ENCODE assay signal across 8 cellular contexts in the genomic region with DNA sequence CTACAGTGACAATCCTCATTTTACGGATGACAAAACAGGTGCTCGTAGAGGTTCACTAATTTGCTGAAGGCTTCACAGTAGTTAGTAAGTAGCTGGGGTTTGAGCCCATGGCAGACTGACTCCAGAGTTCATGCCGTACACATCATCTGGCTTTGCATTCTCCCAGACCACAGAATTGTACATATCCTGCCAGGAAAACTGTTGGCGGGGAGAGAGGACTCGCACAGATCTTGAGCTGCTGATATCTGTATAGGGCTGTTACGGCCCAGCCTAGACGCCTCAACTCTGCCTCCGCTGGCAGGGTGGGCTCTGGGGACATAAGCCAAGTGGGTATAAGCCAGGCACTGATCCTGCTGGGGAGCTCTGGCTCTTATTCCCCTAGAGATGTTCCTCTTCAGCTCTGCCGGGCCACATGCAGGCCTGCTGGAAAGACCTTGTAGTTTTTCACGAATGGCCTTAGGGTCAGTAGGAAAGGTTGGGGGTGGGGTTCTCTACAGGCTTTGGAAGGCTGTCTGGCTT. TPM values are rescaled to one million over a fixed set of nuclear protein-coding genes. Genes with fewer than 3 reads are reported as not detected.
DNase-seq lines count a peak whose midpoint lies in the region; ATAC-seq and TF ChIP-seq lines count a peak whose summit lies in the region.

No MANE protein-coding gene starts in this region.

- H3K27me3 ChIP-seq in right atrium auricular region, result no peaks in the 10 kb centered on the region

- H3K4me3 ChIP-seq in right atrium auricular region (no peak overlapping the region), skeletal muscle cell (ENCODE audit: low read depth, low read length) (peak overlapping the region; percentile 9)

- peaks cover 0 to 90% of the 10 kb centered on the region in 2 donors for H3K4me1 ChIP-seq in right atrium auricular region

- no peaks in the 10 kb centered on the region for H3K36me3 ChIP-seq in right atrium auricular region

- no peaks in the 10 kb centered on the region for H3K9me3 ChIP-seq in right atrium auricular region

- DNase-seq in ELR (ENCODE audit: low read depth) (peak; percentile 72), amniotic epithelial cell (ENCODE audit: low read depth) (peak; percentile 91), right atrium auricular region (ENCODE audit: low spot score) (no peak), skeletal muscle cell (ENCODE audit: low read depth) (peak; percentile 60), SKM-1 treated with dmso at 0.1 percent for 144 hours (lab: John Stamatoyannopoulos, UW; ENCODE audit: unreplicated experiment) (no peak)

- ATAC-seq in GM19035 (IDR thresholded peaks at IDR 0.05; ENCODE audit: unreplicated experiment) (no peak), HG03280 (IDR thresholded peaks at IDR 0.05; ENCODE audit: unreplicated experiment) (no peak), GM21529 (IDR thresholded peaks at IDR 0.05; ENCODE audit: unreplicated experiment) (no peak)

- no peak for TF ChIP-seq CTCF in right atrium auricular region (IDR thresholded peaks at IDR 0.05)

- peak overlapping the region; percentile 55 to 75 for H3K27ac ChIP-seq in right atrium auricular region

RNA-seq across cellular contexts. Expression of gene LARP1, which starts 16.3 kb away (rescaled TPM):
- 10 to 100 TPM; 92.4 to 98.1 TPM for total RNA-seq in right atrium auricular region

Comparison
In these comparisons a context has a peak if more than half of its experiments do, and no peak if none do; other contexts are left out.
1. DNase-seq: peak in ELR (single experiment), amniotic epithelial cell (single experiment) and skeletal muscle cell (single experiment); none in right atrium auricular region (single experiment) and SKM-1 treated with dmso at 0.1 percent for 144 hours (single experiment).